ENCODE assay signal across 8 cellular contexts in the genomic region with DNA sequence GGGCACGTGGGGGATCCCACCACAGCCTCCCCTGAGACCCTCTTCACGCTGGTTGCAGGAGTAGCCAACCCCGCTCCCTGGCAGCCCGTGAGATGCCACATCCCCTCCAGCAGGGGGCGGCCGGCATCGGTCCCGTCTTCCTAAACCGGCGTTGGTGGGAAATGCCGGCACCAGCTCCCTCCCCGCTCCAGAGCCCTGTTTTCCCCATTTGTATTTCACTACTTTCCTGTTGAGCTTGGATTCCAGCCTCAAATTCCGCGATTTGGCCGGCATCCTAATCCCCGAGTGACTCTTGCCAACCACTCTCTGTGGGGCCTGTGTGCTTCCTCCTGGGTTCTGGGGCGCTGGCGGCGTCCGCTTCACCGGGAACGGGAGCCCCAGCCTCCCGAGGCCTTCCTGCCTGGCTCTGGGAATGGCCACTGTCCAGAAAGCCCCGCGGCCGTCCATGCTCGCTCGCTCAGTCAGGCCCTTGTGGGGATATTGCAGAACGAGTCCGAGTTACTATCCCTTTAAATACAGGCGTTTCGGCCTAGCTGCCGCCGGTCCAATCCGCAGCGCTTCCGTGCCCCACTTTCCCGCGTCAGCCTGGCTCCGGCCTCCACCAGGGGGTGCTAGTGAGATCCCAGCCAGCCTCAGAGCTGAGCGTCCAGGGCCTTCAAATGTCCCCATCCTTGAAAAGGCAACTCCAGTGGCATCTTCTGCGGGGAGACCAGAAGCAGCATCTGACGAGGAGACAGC. TPM values are rescaled to one million over a fixed set of nuclear protein-coding genes. Genes with fewer than 3 reads are reported as not detected.
DNase-seq lines count a peak whose midpoint lies in the region; ATAC-seq and TF ChIP-seq lines count a peak whose summit lies in the region.

No MANE protein-coding gene starts in this region.

- H3K79me2 ChIP-seq in smooth muscle cell (ENCODE audit: low read depth) = no peaks in the 10 kb centered on the region

- ATAC-seq in HG02981 (IDR thresholded peaks at IDR 0.05; ENCODE audit: unreplicated experiment) = peak; percentile 95
- ATAC-seq in WTC11 = peak; percentile 93

- peaks cover 11% of the 10 kb centered on the region for H3K4me1 Mint-ChIP-seq in WTC11

- POLR2A ChIA-PET in WTC11 (lab: Charles Lee) = interaction anchor here (0.6 to 1.0 kb wide), 4 partner anchors 8 to 253 kb away, joined by 3 to 4 read pairs (median 3); partner anchors contain the start of gene ADAMTS17

- H3K9me3 ChIP-seq in smooth muscle cell (replicated peaks; ENCODE audit: low read depth) = no peaks in the 10 kb centered on the region

- peaks cover 43% of the 10 kb centered on the region for H3K27me3 Mint-ChIP-seq in WTC11 (ENCODE audit: low read depth)

- peak overlapping the region; percentile 64 to 73 for H3K4me3 ChIP-seq in cardiac fibroblast (replicated peaks in 1 of 2; ENCODE audit: low read depth in 2 of 2, low read length in 2 of 2)
- peak overlapping the region; percentile 65 for H3K4me3 ChIP-seq in smooth muscle cell

- DNase-seq in NCI-H510A treated with DMSO at 0.1 percent for 48 hours (lab: John Stamatoyannopoulos, UW) (peak; percentile 0), NCI-H510A (lab: John Stamatoyannopoulos, UW) (no peak), NCI-H2107 treated with DMSO at 0.1 percent for 48 hours (lab: John Stamatoyannopoulos, UW; ENCODE audit: unreplicated experiment) (peak; percentile 7), WTC11 (ENCODE audit: low spot score) (peak; percentile 92), cardiac fibroblast (ENCODE audit: low read depth in 2 of 2) (peak; percentile 91 to 94), inferior parietal cortex (ENCODE audit: extremely low spot score) (peak; percentile 94), smooth muscle cell (lab: John Stamatoyannopoulos, UW; ENCODE audit: unreplicated experiment) (peak; percentile 87)

- peak overlapping the region; percentile 63 for H3K9ac ChIP-seq in smooth muscle cell (ENCODE audit: low read depth)

- peaks cover 3% of the 10 kb centered on the region for H3K27me3 ChIP-seq in smooth muscle cell (ENCODE audit: low read depth)

- H3K9me3 Mint-ChIP-seq in WTC11 = peaks cover 3% of the 10 kb centered on the region; the same call in 1 of the 2 replicates

- peak overlapping the region; percentile 92 for H3K4me2 ChIP-seq in smooth muscle cell

- CTCF ChIA-PET in WTC11 (lab: Charles Lee) = interaction anchor here (0.5 to 4.4 kb wide), 49 partner anchors 9 to 775 kb away, joined by 3 to 110 read pairs (median 4); partner anchors contain the start of genes ADAMTS17, ASB7, CERS3 and LINS1

- H3K36me3 Mint-ChIP-seq in WTC11 = no peaks in the 10 kb centered on the region

- 2% methylated on average over 43 of the region's 43 CpGs for WGBS in smooth muscle cell (ENCODE audit: low lambda C conversion rate)

- H4K20me1 ChIP-seq in smooth muscle cell (ENCODE audit: low read depth) = no peaks in the 10 kb centered on the region

- H3K4me1 ChIP-seq in smooth muscle cell (ENCODE audit: low read depth) = no peaks in the 10 kb centered on the region

- peak overlapping the region; percentile 87 for H3K4me3 Mint-ChIP-seq in WTC11

- H3K27ac ChIP-seq in smooth muscle cell (ENCODE audit: low read depth) = peak overlapping the region; percentile 40

- TF ChIP-seq CTCF in WTC11 (IDR thresholded peaks at IDR 0.05) = peak; percentile 70
- peak; percentile 95 for TF ChIP-seq CTCF in cardiac fibroblast (IDR thresholded peaks at IDR 0.05; ENCODE audit: low read depth, low read length)
- TF ChIP-seq CTCF in smooth muscle cell (IDR thresholded peaks at IDR 0.05; ENCODE audit: borderline replicate concordance, insufficient read depth, poor library complexity, severe bottlenecking) = peak; percentile 78

- H3K36me3 ChIP-seq in smooth muscle cell (ENCODE audit: low read depth) = no peaks in the 10 kb centered on the region

- no peak overlapping the region for H3K27ac Mint-ChIP-seq in WTC11

- H3F3A ChIP-seq in smooth muscle cell (ENCODE audit: low read depth) = peaks cover 6% of the 10 kb centered on the region

- H2AFZ ChIP-seq in smooth muscle cell (ENCODE audit: low read depth) = peak overlapping the region; percentile 99

TF ChIP-seq in WTC11, 78 proteins besides CTCF, POLR2A, EP300 and RAD21 (continues in another document):
- TF ChIP-seq FOXP1 (CRISPR knock-in tag; IDR thresholded peaks at IDR 0.05; ENCODE audit: borderline replicate concordance) (0 out of 2 replicates have a peak, but pooled peaks have one; percentile 12), ESRRA (CRISPR knock-in tag; IDR thresholded peaks at IDR 0.05; ENCODE audit: borderline replicate concordance) (no peak), SP1 (CRISPR knock-in tag; conservative IDR thresholded peaks at IDR 0.05) (no peak; the same call in 1 of the 2 replicates), TCF7 (CRISPR knock-in tag; IDR thresholded peaks at IDR 0.05; ENCODE audit: low read depth) (no peak), TEAD4 (CRISPR knock-in tag; IDR thresholded peaks at IDR 0.05) (no peak)
- TF ChIP-seq, protein P1, sequence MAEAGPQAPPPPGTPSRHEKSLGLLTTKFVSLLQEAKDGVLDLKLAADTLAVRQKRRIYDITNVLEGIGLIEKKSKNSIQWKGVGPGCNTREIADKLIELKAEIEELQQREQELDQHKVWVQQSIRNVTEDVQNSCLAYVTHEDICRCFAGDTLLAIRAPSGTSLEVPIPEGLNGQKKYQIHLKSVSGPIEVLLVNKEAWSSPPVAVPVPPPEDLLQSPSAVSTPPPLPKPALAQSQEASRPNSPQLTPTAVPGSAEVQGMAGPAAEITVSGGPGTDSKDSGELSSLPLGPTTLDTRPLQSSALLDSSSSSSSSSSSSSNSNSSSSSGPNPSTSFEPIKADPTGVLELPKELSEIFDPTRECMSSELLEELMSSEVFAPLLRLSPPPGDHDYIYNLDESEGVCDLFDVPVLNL (CRISPR knock-in tag; IDR thresholded peaks at IDR 0.05; ENCODE audit: borderline replicate concordance, low read depth) = no peak
- TF ChIP-seq, protein P2, sequence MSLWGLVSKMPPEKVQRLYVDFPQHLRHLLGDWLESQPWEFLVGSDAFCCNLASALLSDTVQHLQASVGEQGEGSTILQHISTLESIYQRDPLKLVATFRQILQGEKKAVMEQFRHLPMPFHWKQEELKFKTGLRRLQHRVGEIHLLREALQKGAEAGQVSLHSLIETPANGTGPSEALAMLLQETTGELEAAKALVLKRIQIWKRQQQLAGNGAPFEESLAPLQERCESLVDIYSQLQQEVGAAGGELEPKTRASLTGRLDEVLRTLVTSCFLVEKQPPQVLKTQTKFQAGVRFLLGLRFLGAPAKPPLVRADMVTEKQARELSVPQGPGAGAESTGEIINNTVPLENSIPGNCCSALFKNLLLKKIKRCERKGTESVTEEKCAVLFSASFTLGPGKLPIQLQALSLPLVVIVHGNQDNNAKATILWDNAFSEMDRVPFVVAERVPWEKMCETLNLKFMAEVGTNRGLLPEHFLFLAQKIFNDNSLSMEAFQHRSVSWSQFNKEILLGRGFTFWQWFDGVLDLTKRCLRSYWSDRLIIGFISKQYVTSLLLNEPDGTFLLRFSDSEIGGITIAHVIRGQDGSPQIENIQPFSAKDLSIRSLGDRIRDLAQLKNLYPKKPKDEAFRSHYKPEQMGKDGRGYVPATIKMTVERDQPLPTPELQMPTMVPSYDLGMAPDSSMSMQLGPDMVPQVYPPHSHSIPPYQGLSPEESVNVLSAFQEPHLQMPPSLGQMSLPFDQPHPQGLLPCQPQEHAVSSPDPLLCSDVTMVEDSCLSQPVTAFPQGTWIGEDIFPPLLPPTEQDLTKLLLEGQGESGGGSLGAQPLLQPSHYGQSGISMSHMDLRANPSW (CRISPR knock-in tag; conservative IDR thresholded peaks at IDR 0.05; ENCODE audit: low read depth) = no peak
- TF ChIP-seq, protein P3, sequence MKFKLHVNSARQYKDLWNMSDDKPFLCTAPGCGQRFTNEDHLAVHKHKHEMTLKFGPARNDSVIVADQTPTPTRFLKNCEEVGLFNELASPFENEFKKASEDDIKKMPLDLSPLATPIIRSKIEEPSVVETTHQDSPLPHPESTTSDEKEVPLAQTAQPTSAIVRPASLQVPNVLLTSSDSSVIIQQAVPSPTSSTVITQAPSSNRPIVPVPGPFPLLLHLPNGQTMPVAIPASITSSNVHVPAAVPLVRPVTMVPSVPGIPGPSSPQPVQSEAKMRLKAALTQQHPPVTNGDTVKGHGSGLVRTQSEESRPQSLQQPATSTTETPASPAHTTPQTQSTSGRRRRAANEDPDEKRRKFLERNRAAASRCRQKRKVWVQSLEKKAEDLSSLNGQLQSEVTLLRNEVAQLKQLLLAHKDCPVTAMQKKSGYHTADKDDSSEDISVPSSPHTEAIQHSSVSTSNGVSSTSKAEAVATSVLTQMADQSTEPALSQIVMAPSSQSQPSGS (CRISPR knock-in tag; IDR thresholded peaks at IDR 0.05; ENCODE audit: borderline replicate concordance, low read depth) = no peak
- TF ChIP-seq, protein P4, sequence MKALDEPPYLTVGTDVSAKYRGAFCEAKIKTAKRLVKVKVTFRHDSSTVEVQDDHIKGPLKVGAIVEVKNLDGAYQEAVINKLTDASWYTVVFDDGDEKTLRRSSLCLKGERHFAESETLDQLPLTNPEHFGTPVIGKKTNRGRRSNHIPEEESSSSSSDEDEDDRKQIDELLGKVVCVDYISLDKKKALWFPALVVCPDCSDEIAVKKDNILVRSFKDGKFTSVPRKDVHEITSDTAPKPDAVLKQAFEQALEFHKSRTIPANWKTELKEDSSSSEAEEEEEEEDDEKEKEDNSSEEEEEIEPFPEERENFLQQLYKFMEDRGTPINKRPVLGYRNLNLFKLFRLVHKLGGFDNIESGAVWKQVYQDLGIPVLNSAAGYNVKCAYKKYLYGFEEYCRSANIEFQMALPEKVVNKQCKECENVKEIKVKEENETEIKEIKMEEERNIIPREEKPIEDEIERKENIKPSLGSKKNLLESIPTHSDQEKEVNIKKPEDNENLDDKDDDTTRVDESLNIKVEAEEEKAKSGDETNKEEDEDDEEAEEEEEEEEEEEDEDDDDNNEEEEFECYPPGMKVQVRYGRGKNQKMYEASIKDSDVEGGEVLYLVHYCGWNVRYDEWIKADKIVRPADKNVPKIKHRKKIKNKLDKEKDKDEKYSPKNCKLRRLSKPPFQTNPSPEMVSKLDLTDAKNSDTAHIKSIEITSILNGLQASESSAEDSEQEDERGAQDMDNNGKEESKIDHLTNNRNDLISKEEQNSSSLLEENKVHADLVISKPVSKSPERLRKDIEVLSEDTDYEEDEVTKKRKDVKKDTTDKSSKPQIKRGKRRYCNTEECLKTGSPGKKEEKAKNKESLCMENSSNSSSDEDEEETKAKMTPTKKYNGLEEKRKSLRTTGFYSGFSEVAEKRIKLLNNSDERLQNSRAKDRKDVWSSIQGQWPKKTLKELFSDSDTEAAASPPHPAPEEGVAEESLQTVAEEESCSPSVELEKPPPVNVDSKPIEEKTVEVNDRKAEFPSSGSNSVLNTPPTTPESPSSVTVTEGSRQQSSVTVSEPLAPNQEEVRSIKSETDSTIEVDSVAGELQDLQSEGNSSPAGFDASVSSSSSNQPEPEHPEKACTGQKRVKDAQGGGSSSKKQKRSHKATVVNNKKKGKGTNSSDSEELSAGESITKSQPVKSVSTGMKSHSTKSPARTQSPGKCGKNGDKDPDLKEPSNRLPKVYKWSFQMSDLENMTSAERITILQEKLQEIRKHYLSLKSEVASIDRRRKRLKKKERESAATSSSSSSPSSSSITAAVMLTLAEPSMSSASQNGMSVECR (CRISPR knock-in tag; IDR thresholded peaks at IDR 0.05; ENCODE audit: borderline replicate concordance) = peak; percentile 42; the same call in 1 of the 2 replicates

RNA-seq across cellular contexts. Expression of gene ADAMTS17, which starts 8.1 kb away (rescaled TPM):
- total RNA-seq in WTC11 (2021) (1.8 to 2.8 TPM (median 2.2 TPM) in 3 replicates), smooth muscle cell (0.63 and 5.7 TPM in 2 replicates)
- 3.1 and 4.5 TPM in 2 replicates for polyA plus RNA-seq in smooth muscle cell
